ENCODE assay signal across 11 cellular contexts in the genomic region with DNA sequence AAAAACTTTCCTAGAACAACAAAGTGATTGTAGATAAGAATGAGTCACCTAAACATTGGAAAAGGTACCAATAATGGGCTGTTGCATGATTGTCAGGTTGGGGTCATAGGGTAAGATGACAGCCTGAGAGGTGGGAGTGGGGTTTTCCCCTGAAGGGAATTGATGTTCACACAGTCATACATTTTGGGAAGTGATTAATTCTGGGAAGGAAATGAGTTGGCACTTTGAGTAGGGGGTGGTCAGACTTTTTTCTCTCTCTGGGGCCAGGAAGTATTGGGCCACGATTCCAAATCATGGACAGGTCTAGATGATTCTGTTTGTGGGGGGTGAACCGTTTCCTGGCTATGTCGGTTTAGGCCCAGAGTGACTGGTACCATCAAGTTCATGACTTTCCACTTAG. TPM values are rescaled to one million over a fixed set of nuclear protein-coding genes. Genes with fewer than 3 reads are reported as not detected.
DNase-seq lines count a peak whose midpoint lies in the region; ATAC-seq and TF ChIP-seq lines count a peak whose summit lies in the region.
"Had no signal": no experiment of that assay in that cellular context is flagged by ENCODE, and none has a peak within 500 bp of the region (broad histone marks: within the 10 kb centered on the region; RNA-seq: fewer than 3 reads in every experiment).

No MANE protein-coding gene starts in this region.

- peaks cover 45% of the 10 kb centered on the region for H3K36me3 Mint-ChIP-seq in activated naive CD8-positive, alpha-beta T cell treated with anti-CD3 and anti-CD28 coated beads, Interleukin-2, amount 10 ng/mL, durations not matched to agents 7 days and 5 days
- no peaks in the 10 kb centered on the region for H3K36me3 Mint-ChIP-seq in osteocyte (ENCODE audit: unreplicated experiment)

- H3K27me3 Mint-ChIP-seq in activated naive CD8-positive, alpha-beta T cell treated with anti-CD3 and anti-CD28 coated beads, Interleukin-2, amount 10 ng/mL, durations not matched to agents 7 days and 5 days: no peaks in the 10 kb centered on the region
- no peaks in the 10 kb centered on the region for H3K27me3 Mint-ChIP-seq in osteocyte (ENCODE audit: unreplicated experiment)

- no peak for TF ChIP-seq CTCF in SK-N-SH (IDR thresholded peaks at IDR 0.05)
- TF ChIP-seq CTCF in OCI-LY1 (IDR thresholded peaks at IDR 0.05; ENCODE audit: low read length): no peak
- TF ChIP-seq CTCF in osteocyte (IDR thresholded peaks at IDR 0.05): no peak
- no peak for TF ChIP-seq CTCF in BE2C (IDR thresholded peaks at IDR 0.05; ENCODE audit: low read depth, low read length)

- TF ChIP-seq RAD21 in SK-N-SH (IDR thresholded peaks at IDR 0.05; ENCODE audit: low read length): no peak

- H3K27ac Mint-ChIP-seq in activated naive CD8-positive, alpha-beta T cell treated with anti-CD3 and anti-CD28 coated beads, Interleukin-2, amount 10 ng/mL, durations not matched to agents 7 days and 5 days: peak overlapping the region; percentile 77
- H3K27ac Mint-ChIP-seq in osteocyte (ENCODE audit: unreplicated experiment): peak overlapping the region; percentile 47

- H3K4me1 ChIP-seq in SK-N-SH (ENCODE audit: control insufficient read depth in 1 of 2, insufficient read depth in 2 of 2, low read depth in 1 of 2, low read length in 1 of 2) (peaks cover 0 to 28% of the 10 kb centered on the region in 2 experiments; a peak in 3 of 4 replicates), OCI-LY1 (ENCODE audit: insufficient read depth, low read length, severe bottlenecking) (peaks cover 29% of the 10 kb centered on the region), BE2C (no peaks in the 10 kb centered on the region)

- H3K9me3 ChIP-seq in SK-N-SH: no peaks in the 10 kb centered on the region
- H3K9me3 ChIP-seq in OCI-LY1 (ENCODE audit: low read length): no peaks in the 10 kb centered on the region
- H3K9me3 ChIP-seq in BE2C: peaks cover 2% of the 10 kb centered on the region; the same call in 1 of the 2 replicates
- H3K9me3 ChIP-seq: thoracic aorta had no signal

- H3K4me3 ChIP-seq in SK-N-SH (ENCODE audit: low read depth in 2 of 2, low read length in 1 of 2): no peak overlapping the region
- no peak overlapping the region for H3K4me3 ChIP-seq in OCI-LY1 (ENCODE audit: low read depth, low read length, poor library complexity, severe bottlenecking)
- H3K4me3 ChIP-seq in BE2C (ENCODE audit: low read depth, low read length): no peak overlapping the region
- H3K4me3 ChIP-seq: skin epidermis, thoracic aorta had no signal

- no peaks in the 10 kb centered on the region for H3K36me3 ChIP-seq in SK-N-SH (replicated peaks in 1 of 2; ENCODE audit: control insufficient read depth in 1 of 2, insufficient read depth in 2 of 2, low read length in 1 of 2)
- H3K36me3 ChIP-seq in OCI-LY1 (ENCODE audit: insufficient read depth, low read length): no peaks in the 10 kb centered on the region
- H3K36me3 ChIP-seq in BE2C: no peaks in the 10 kb centered on the region
- H3K36me3 ChIP-seq: thoracic aorta had no signal

- no peaks in the 10 kb centered on the region for H3K9me2 ChIP-seq in SK-N-SH
- H3K9me2 ChIP-seq in OCI-LY1 (ENCODE audit: low read depth, low read length): no peaks in the 10 kb centered on the region

- H3K27me3 ChIP-seq in SK-N-SH (ENCODE audit: insufficient read depth): no peaks in the 10 kb centered on the region
- no peaks in the 10 kb centered on the region for H3K27me3 ChIP-seq in OCI-LY1 (ENCODE audit: insufficient read depth, low read length)
- no peaks in the 10 kb centered on the region for H3K27me3 ChIP-seq in BE2C

- H3K9ac ChIP-seq in SK-N-SH (0 out of 2 replicates have a peak overlapping the region, but pooled peaks have one; percentile 2), OCI-LY1 (ENCODE audit: low read length) (no peak overlapping the region)

- WGBS in SK-N-SH (ENCODE audit: low lambda C conversion rate): 44% methylated on average over 3 of the region's 3 CpGs

- no peak for ATAC-seq in SK-N-SH treated with all-trans-retinoic acid at 6 μM for 48 hours
- no peak for ATAC-seq in activated naive CD8-positive, alpha-beta T cell treated with anti-CD3 and anti-CD28 coated beads, Interleukin-2, amount 10 ng/mL, durations not matched to agents 7 days and 5 days (ENCODE audit: low read depth)
- ATAC-seq in HG02885 (IDR thresholded peaks at IDR 0.05; ENCODE audit: poor library complexity, unreplicated experiment): no peak

- peaks cover 9% of the 10 kb centered on the region for H3K9me3 Mint-ChIP-seq in activated naive CD8-positive, alpha-beta T cell treated with anti-CD3 and anti-CD28 coated beads, Interleukin-2, amount 10 ng/mL, durations not matched to agents 7 days and 5 days
- H3K9me3 Mint-ChIP-seq in osteocyte (ENCODE audit: unreplicated experiment): peaks cover 7% of the 10 kb centered on the region

- H3F3A ChIP-seq in SK-N-SH (replicated peaks; ENCODE audit: insufficient read depth) (peaks cover 31% of the 10 kb centered on the region), OCI-LY1 (ENCODE audit: insufficient read depth, low read length) (no peaks in the 10 kb centered on the region)

- no peak overlapping the region for H3K4me3 Mint-ChIP-seq in activated naive CD8-positive, alpha-beta T cell treated with anti-CD3 and anti-CD28 coated beads, Interleukin-2, amount 10 ng/mL, durations not matched to agents 7 days and 5 days
- H3K4me3 Mint-ChIP-seq in osteocyte (ENCODE audit: unreplicated experiment): no peak overlapping the region

- DNase-seq in SK-N-SH: no peak
- DNase-seq in activated naive CD8-positive, alpha-beta T cell treated with anti-CD3 and anti-CD28 coated beads, Interleukin-2, amount 10 ng/mL, durations not matched to agents 7 days and 5 days: no peak
- no peak for DNase-seq in osteocyte (ENCODE audit: extremely low spot score, unreplicated experiment)
- no peak for DNase-seq in NCI-H2196 (lab: John Stamatoyannopoulos, UW; ENCODE audit: unreplicated experiment)
- DNase-seq in BE2C: no peak
- DNase-seq: NCI-H1417 had no signal

- POLR2A ChIA-PET in SK-N-SH (lab: Yijun Ruan, JAX): no interaction called here
- POLR2A ChIA-PET in activated naive CD8-positive, alpha-beta T cell treated with anti-CD3 and anti-CD28 coated beads, Interleukin-2, amount 10 ng/mL, durations not matched to agents 7 days and 5 days (lab: Charles Lee): interaction anchor here (0.6 kb wide), 1 partner anchor 239 kb away, joined by 3 read pairs; no protein-coding TSS in a partner anchor

- peaks cover 49% of the 10 kb centered on the region for H3K4me1 Mint-ChIP-seq in activated naive CD8-positive, alpha-beta T cell treated with anti-CD3 and anti-CD28 coated beads, Interleukin-2, amount 10 ng/mL, durations not matched to agents 7 days and 5 days
- peaks cover 44% of the 10 kb centered on the region for H3K4me1 Mint-ChIP-seq in osteocyte (ENCODE audit: unreplicated experiment)

- CTCF ChIA-PET in SK-N-SH (lab: Yijun Ruan, JAX): interaction anchor here (1.6 kb wide), 1 partner anchor 13 kb away, joined by 9 read pairs; no protein-coding TSS in a partner anchor

- H3K4me2 ChIP-seq in SK-N-SH (no peak overlapping the region), OCI-LY1 (ENCODE audit: low read length) (no peak overlapping the region)

- H3K79me2 ChIP-seq in SK-N-SH (ENCODE audit: insufficient read depth): no peaks in the 10 kb centered on the region
- no peaks in the 10 kb centered on the region for H3K79me2 ChIP-seq in OCI-LY1 (ENCODE audit: insufficient read depth, low read length)

- TF ChIP-seq EP300 in SK-N-SH (IDR thresholded peaks at IDR 0.05; ENCODE audit: borderline replicate concordance in 1 of 2, low read depth in 1 of 2, low read length in 1 of 2): peak in 1 of 2 experiments; percentile 32; a peak in 1 of 4 replicates

- H4K20me1 ChIP-seq in SK-N-SH (ENCODE audit: insufficient read depth) (no peaks in the 10 kb centered on the region), OCI-LY1 (ENCODE audit: insufficient read depth, low read length) (no peaks in the 10 kb centered on the region)

- peak overlapping the region; percentile 58; the same call in 1 of the 2 replicates for H2AFZ ChIP-seq in SK-N-SH (ENCODE audit: low read depth)
- H2AFZ ChIP-seq in OCI-LY1 (ENCODE audit: low read length): no peak overlapping the region

- H3K27ac ChIP-seq in SK-N-SH (ENCODE audit: low read depth in 2 of 2, low read length in 1 of 2) (peak overlapping the region in 1 of 2 experiments; percentile 93; a peak in 2 of 4 replicates), OCI-LY1 (ENCODE audit: low read depth, low read length, poor library complexity, severe bottlenecking) (peak overlapping the region; percentile 40)
- H3K27ac ChIP-seq: thoracic aorta had no signal

TF ChIP-seq in SK-N-SH, 30 proteins besides CTCF, POLR2A, EP300 and RAD21 (continues in another document):
- TF ChIP-seq RCOR1 (IDR thresholded peaks at IDR 0.05; ENCODE audit: low read length) (no peak), JUND (IDR thresholded peaks at IDR 0.05) (peak; percentile 42; the same call in 1 of the 2 replicates), USF2 (IDR thresholded peaks at IDR 0.05; ENCODE audit: borderline replicate concordance, low read depth, low read length) (no peak), CHD2 (IDR thresholded peaks at IDR 0.05; ENCODE audit: low read length, partially characterized antibody) (no peak)

TF ChIP-seq in SK-N-SH treated with all-trans-retinoic acid at 6 μM for 48 hours, 23 proteins besides CTCF, POLR2A, EP300 and RAD21 (continues in another document):
- TF ChIP-seq CSDC2 (CRISPR knock-in tag; IDR thresholded peaks at IDR 0.05) (no peak), ZNF565 (CRISPR knock-in tag; conservative IDR thresholded peaks at IDR 0.05; ENCODE audit: low read depth) (no peak), ZC3H10 (CRISPR knock-in tag; IDR thresholded peaks at IDR 0.05) (no peak), PPARA (CRISPR knock-in tag; IDR thresholded peaks at IDR 0.05; ENCODE audit: borderline replicate concordance) (no peak)

RNA-seq across cellular contexts. Expression of gene TNFSF8, which starts 36.8 kb away (rescaled TPM):
- polyA plus RNA-seq in SK-N-SH (2012; rRNA removed): not detected in 2 replicates
- not detected in 2 replicates for polyA plus RNA-seq in SK-N-SH (2012; cell fraction: cytosol; rRNA removed)
- polyA plus RNA-seq in SK-N-SH (2012; cell fraction: nucleus; rRNA removed): not detected in 2 replicates
- total RNA-seq in activated naive CD8-positive, alpha-beta T cell treated with anti-CD3 and anti-CD28 coated beads, Interleukin-2, amount 10 ng/mL, durations not matched to agents 7 days and 5 days: 10 to 100 TPM; 54.2 to 56.4 TPM
- total RNA-seq in osteocyte: not detected in 2 replicates
- not detected for polyA plus RNA-seq in BE2C (2012; ENCODE audit: insufficient read depth, insufficient read length, low read depth)

Comparison
In these comparisons a context has a peak if more than half of its experiments do, and no peak if none do; other contexts are left out.
1. RNA of gene TNFSF8, which starts 36.8 kb away (total RNA-seq): 54.2 to 56.4 TPM in activated naive CD8-positive, alpha-beta T cell treated with anti-CD3 and anti-CD28 coated beads, Interleukin-2, amount 10 ng/mL, durations not matched to agents 7 days and 5 days; not detected in osteocyte; every median in the first group is over 10 times any median in the second.